ENCODE assay signal across 16 cellular contexts in the genomic region with DNA sequence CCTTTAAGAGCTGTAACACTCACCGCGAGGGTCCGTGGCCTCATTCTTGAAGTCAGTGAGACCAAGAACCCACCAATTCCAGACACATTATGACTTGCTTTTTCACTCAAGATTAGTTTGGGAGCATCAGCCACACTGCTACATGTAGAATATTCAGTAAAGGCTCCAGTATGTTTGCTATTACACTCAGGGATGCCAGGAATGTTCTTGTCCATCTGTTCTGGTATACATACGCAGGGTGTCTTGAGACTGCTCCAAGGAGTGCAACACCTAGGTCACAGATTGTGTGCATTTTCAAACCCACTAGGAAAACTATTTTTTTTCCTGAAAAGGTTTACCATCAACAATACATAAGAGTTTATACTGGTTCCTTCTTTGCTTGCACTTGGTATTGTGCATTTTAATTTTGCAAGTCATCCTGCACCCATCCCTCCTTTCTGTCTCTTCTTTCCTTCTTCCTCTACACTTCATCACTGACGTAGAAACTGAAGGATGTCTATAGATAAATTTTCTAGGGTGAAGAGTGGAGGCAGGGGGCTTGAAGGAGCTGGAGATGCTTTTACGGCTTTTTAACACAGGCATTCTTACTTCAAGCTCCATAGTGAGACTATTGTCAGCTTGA. TPM values are rescaled to one million over a fixed set of nuclear protein-coding genes. Genes with fewer than 3 reads are reported as not detected.
"Had no signal": no experiment of that assay in that cellular context is flagged by ENCODE, and none has a peak within 500 bp of the region (broad histone marks: within the 10 kb centered on the region; RNA-seq: fewer than 3 reads in every experiment).

No MANE protein-coding gene starts in this region.

- H3K27me3 ChIP-seq: ascending aorta had no signal

- H3K27ac Mint-ChIP-seq: activated CD4-positive, alpha-beta memory T cell treated with anti-CD3 and anti-CD28 coated beads, Interleukin-2, amount 10 ng/mL, durations not matched to agents 7 days and 5 days; activated naive CD8-positive, alpha-beta T cell treated with anti-CD3 and anti-CD28 coated beads, Interleukin-2, amount 10 ng/mL, durations not matched to agents 7 days and 5 days; dendritic cell treated with granulocyte-macrophage colony-stimulating factor and Interleukin-4, amounts not matched to agents 40 ng/mL and 50 ng/mL, for 4 days; immature natural killer cell; naive thymus-derived CD8-positive, alpha-beta T cell had no signal

- DNase-seq: activated CD4-positive, alpha-beta memory T cell treated with anti-CD3 and anti-CD28 coated beads, Interleukin-2, amount 10 ng/mL, durations not matched to agents 7 days and 5 days; activated CD4-positive, alpha-beta T cell treated with anti-CD3 and anti-CD28 coated beads for 1 hour; activated gamma-delta T cell treated with Interleukin-2 at 50 U/mL for 16 hours; activated naive CD8-positive, alpha-beta T cell treated with anti-CD3 and anti-CD28 coated beads, Interleukin-2, amount 10 ng/mL, durations not matched to agents 7 days and 5 days; activated T-cell treated with anti-CD3 and anti-CD28 coated beads, Interleukin-2, amount 50 U/mL, for 48 hours; immature natural killer cell; left colon; mammary epithelial cell; mucosa of descending colon; naive thymus-derived CD8-positive, alpha-beta T cell; stimulated activated CD4-positive, alpha-beta T cell treated with anti-CD3 and anti-CD28 coated beads, Interleukin-12 subunit alpha, Interleukin-12 subunit beta, amount 100 ng/mL, for 4 hours; stimulated activated naive CD8-positive, alpha-beta T cell treated with anti-CD3 and anti-CD28 coated beads, Interleukin-15, Interleukin-2, amounts not matched to agents 100 U/mL and 50 U/mL, for 24 hours; T-helper 9 cell had no signal

- H3K4me1 Mint-ChIP-seq: activated CD4-positive, alpha-beta memory T cell treated with anti-CD3 and anti-CD28 coated beads, Interleukin-2, amount 10 ng/mL, durations not matched to agents 7 days and 5 days; activated naive CD8-positive, alpha-beta T cell treated with anti-CD3 and anti-CD28 coated beads, Interleukin-2, amount 10 ng/mL, durations not matched to agents 7 days and 5 days; immature natural killer cell; naive thymus-derived CD8-positive, alpha-beta T cell had no signal

- H3K27me3 Mint-ChIP-seq: activated CD4-positive, alpha-beta memory T cell treated with anti-CD3 and anti-CD28 coated beads, Interleukin-2, amount 10 ng/mL, durations not matched to agents 7 days and 5 days; activated naive CD8-positive, alpha-beta T cell treated with anti-CD3 and anti-CD28 coated beads, Interleukin-2, amount 10 ng/mL, durations not matched to agents 7 days and 5 days had no signal

- ATAC-seq: left colon; mucosa of descending colon; naive thymus-derived CD8-positive, alpha-beta T cell; stimulated activated naive CD8-positive, alpha-beta T cell treated with anti-CD3 and anti-CD28 coated beads, Interleukin-15, Interleukin-2, amounts not matched to agents 100 U/mL and 50 U/mL, for 24 hours had no signal

- H3K36me3 Mint-ChIP-seq: activated naive CD8-positive, alpha-beta T cell treated with anti-CD3 and anti-CD28 coated beads, Interleukin-2, amount 10 ng/mL, durations not matched to agents 7 days and 5 days; immature natural killer cell; naive thymus-derived CD8-positive, alpha-beta T cell had no signal

- H3K36me3 ChIP-seq: ascending aorta, thoracic aorta had no signal

- H3K4me3 ChIP-seq: ascending aorta, mucosa of descending colon, thoracic aorta had no signal

- H3K9me3 Mint-ChIP-seq: activated naive CD8-positive, alpha-beta T cell treated with anti-CD3 and anti-CD28 coated beads, Interleukin-2, amount 10 ng/mL, durations not matched to agents 7 days and 5 days; dendritic cell treated with granulocyte-macrophage colony-stimulating factor and Interleukin-4, amounts not matched to agents 40 ng/mL and 50 ng/mL, for 4 days had no signal

- H3K9me3 ChIP-seq: ascending aorta, mucosa of descending colon, thoracic aorta had no signal

- H3K4me3 Mint-ChIP-seq: activated CD4-positive, alpha-beta memory T cell treated with anti-CD3 and anti-CD28 coated beads, Interleukin-2, amount 10 ng/mL, durations not matched to agents 7 days and 5 days; activated naive CD8-positive, alpha-beta T cell treated with anti-CD3 and anti-CD28 coated beads, Interleukin-2, amount 10 ng/mL, durations not matched to agents 7 days and 5 days; dendritic cell treated with granulocyte-macrophage colony-stimulating factor and Interleukin-4, amounts not matched to agents 40 ng/mL and 50 ng/mL, for 4 days; immature natural killer cell; naive thymus-derived CD8-positive, alpha-beta T cell had no signal

- H3K4me1 ChIP-seq: ascending aorta had no signal

- H3K27ac ChIP-seq: ascending aorta, thoracic aorta had no signal

RNA-seq across cellular contexts. Expression of gene MAP2, which starts 35.3 kb away (rescaled TPM):
- total RNA-seq: activated CD4-positive, alpha-beta memory T cell treated with anti-CD3 and anti-CD28 coated beads, Interleukin-2, amount 10 ng/mL, durations not matched to agents 7 days and 5 days; activated naive CD8-positive, alpha-beta T cell treated with anti-CD3 and anti-CD28 coated beads, Interleukin-2, amount 10 ng/mL, durations not matched to agents 7 days and 5 days had no signal
- polyA plus RNA-seq: immature natural killer cell; naive thymus-derived CD8-positive, alpha-beta T cell had no signal
